In the genomic region with DNA sequence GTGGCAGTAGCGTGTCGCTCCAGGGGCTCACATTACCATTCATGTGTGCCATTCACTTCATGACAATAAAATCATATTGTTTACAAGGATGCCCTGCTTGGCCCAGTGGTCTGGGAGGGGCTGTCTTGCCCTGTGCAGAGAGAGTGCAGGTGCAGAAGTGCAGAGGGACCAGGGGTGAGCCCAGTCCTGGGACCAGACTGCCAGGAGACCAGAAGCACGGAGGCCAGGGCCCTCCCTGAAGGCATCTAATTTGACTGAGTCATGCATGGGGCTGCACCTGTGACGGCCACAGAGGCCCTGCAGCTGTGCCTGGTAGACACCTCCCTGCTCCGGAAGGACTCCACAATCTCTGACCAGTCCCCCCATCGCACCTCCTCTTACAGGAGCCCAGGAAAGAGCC, we compare ENCODE assay signal across 25 cellular contexts.
"Had no signal": no experiment of that assay in that cellular context is flagged by ENCODE, and none has a peak within 500 bp of the region (broad histone marks: within the 10 kb centered on the region; RNA-seq: fewer than 3 reads in every experiment).

No MANE protein-coding gene starts in this region.

- H3K4me3 ChIP-seq: SJCRH30 had no signal

- H3K27me3 ChIP-seq: SJCRH30 had no signal

- H3K27ac ChIP-seq: HL-60, SJCRH30 had no signal

- H3K36me3 ChIP-seq: SJCRH30 had no signal

- DNase-seq: KBM-7; MV-4-11; NCI-H1048; NCI-H1105; NCI-H1417; NCI-H1436 treated with DMSO at 0.1 percent for 48 hours; NCI-H1694; NCI-H1930; NCI-H2081; NCI-H2107; NCI-H2171; NCI-H226; NCI-H446; NCI-H510A; NCI-H524 treated with DMSO at 0.1 percent for 48 hours; NCI-H69; NCI-H774; NK-92 treated with Interleukin-12 subunit alpha and Interleukin-12 subunit beta, amount 100 ng/mL, for 24 hours; PC-3; SHP77 treated with DMSO at 0.1 percent for 48 hours; SJCRH30 had no signal

- ATAC-seq: Panc1, PC-3, Right ventricle myocardium inferior, SK-N-SH treated with all-trans-retinoic acid at 6 μM for 48 hours had no signal

- H3K4me1 ChIP-seq: SJCRH30 had no signal

- H3K9me3 ChIP-seq: SJCRH30 had no signal
